In the genomic region with DNA sequence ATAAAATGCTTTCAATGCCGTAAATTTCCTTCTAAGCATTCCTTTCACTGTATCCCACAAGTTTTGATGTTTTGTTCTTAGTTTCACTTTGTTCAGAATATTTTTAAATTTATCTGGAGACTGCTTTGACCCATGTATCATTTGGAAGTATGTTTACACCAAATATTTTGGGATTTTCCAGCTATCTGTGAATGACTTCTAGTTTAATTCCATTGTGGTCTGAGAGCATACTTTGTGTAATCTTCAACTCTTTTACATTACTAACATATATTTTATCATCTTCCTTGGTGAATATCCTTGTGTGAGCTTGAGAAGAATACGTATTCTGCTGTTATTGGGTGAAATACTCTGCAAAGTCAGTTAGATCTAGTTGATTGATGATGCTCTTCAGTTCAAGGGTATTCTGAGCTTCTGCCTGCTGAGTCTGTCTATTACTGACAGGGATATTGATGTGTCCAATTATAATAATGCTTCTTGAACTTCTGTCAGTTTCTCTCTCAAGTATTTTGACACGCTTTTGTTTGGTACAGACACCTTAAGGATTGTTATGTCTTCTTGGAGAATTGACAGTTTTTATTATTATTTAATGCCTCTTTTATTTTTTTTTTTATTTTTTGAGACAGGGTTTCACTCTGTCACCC, we compare ENCODE assay signal across 21 cellular contexts. TPM values are rescaled to one million over a fixed set of nuclear protein-coding genes. Genes with fewer than 3 reads are reported as not detected.
DNase-seq lines count a peak whose midpoint lies in the region; ATAC-seq, FAIRE-seq and TF ChIP-seq lines count a peak whose summit lies in the region.
"Had no signal": no experiment of that assay in that cellular context is flagged by ENCODE, and none has a peak within 500 bp of the region (broad histone marks: within the 10 kb centered on the region; RNA-seq: fewer than 3 reads in every experiment).

No MANE protein-coding gene starts in this region.

- no peak for TF ChIP-seq POLR2A in A549 (IDR thresholded peaks at IDR 0.05; ENCODE audit: low read length)

- H3K79me2 ChIP-seq in astrocyte (ENCODE audit: insufficient read depth, low read length) = peaks cover 100% of the 10 kb centered on the region

- no peak for DNase-seq in A549 (ENCODE audit: low read depth in 1 of 2, low spot score in 1 of 2)
- DNase-seq in GM19239 (ENCODE audit: insufficient read length, low spot score) = no peak
- DNase-seq in astrocyte (ENCODE audit: low read depth) = peak; percentile 14
- peak; percentile 35 for DNase-seq in iris pigment epithelial cell (ENCODE audit: low read depth)
- no peak for DNase-seq in CD8-positive, alpha-beta memory T cell
- no peak for DNase-seq in SKM-1 (lab: John Stamatoyannopoulos, UW; ENCODE audit: unreplicated experiment)
- no peak for DNase-seq in T-helper 1 cell
- DNase-seq: activated naive CD4-positive, alpha-beta T cell treated with anti-CD3 and anti-CD28 coated beads, Interleukin-2, amount 50 U/mL, for 16 hours; activated T-cell treated with anti-CD3 and anti-CD28 coated beads, Interleukin-2, amount 50 U/mL, for 1 hour; Caco-2; H7; heart left ventricle; NCI-H1105 treated with DMSO at 0.1 percent for 48 hours; RPMI8226 had no signal

- H3K4me2 ChIP-seq in A549 = peak overlapping the region; percentile 42; the same call in 2 of the 3 replicates
- H3K4me2 ChIP-seq in astrocyte (ENCODE audit: low read length) = no peak overlapping the region

- no peak for TF ChIP-seq CTCF in A549 (IDR thresholded peaks at IDR 0.05)
- no peak for TF ChIP-seq CTCF in astrocyte (IDR thresholded peaks at IDR 0.05; ENCODE audit: insufficient read depth, low read depth, low read length)

- POLR2A ChIA-PET in A549 (lab: Yijun Ruan, JAX) = no interaction called here
- POLR2A ChIA-PET in CD8-positive, alpha-beta memory T cell (lab: Charles Lee) = no interaction called here

- no peak overlapping the region for H3K4me3 ChIP-seq in A549
- H3K4me3 ChIP-seq in astrocyte (ENCODE audit: insufficient read depth, low read depth, low read length) = no peak overlapping the region
- H3K4me3 ChIP-seq in CD8-positive, alpha-beta memory T cell (ENCODE audit: low read length) = no peak overlapping the region
- H3K4me3 ChIP-seq: heart left ventricle, right atrium auricular region had no signal

- H3K4me3 Mint-ChIP-seq in astrocyte (ENCODE audit: unreplicated experiment) = no peak overlapping the region
- peak overlapping the region in 3 of 7 donors; percentile 2 to 40 (median 9) for H3K4me3 Mint-ChIP-seq in CD8-positive, alpha-beta memory T cell
- H3K4me3 Mint-ChIP-seq: dendritic cell treated with granulocyte-macrophage colony-stimulating factor and Interleukin-4, amounts not matched to agents 40 ng/mL and 50 ng/mL, for 4 days had no signal

- H3K4me1 Mint-ChIP-seq in astrocyte (ENCODE audit: low read depth, unreplicated experiment) = peaks cover 45% of the 10 kb centered on the region
- H3K4me1 Mint-ChIP-seq in CD8-positive, alpha-beta memory T cell = peaks cover 73 to 93% (median 88%) of the 10 kb centered on the region in 3 donors

- ATAC-seq in A549 (no peak), GM21576 (IDR thresholded peaks at IDR 0.05; ENCODE audit: unreplicated experiment) (no peak)
- ATAC-seq: esophagus mucosa, heart left ventricle had no signal

- H3K9me3 ChIP-seq in A549 (no peaks in the 10 kb centered on the region), astrocyte (ENCODE audit: insufficient read depth, low read depth, low read length) (no peaks in the 10 kb centered on the region)
- H3K9me3 ChIP-seq in CD8-positive, alpha-beta memory T cell (ENCODE audit: low read length) = no peaks in the 10 kb centered on the region
- H3K9me3 ChIP-seq: right atrium auricular region had no signal

- peaks cover 4% of the 10 kb centered on the region for H3K36me3 Mint-ChIP-seq in astrocyte (ENCODE audit: low read depth, unreplicated experiment)
- no peaks in the 10 kb centered on the region for H3K36me3 Mint-ChIP-seq in CD8-positive, alpha-beta memory T cell

- H4K20me1 ChIP-seq in astrocyte (ENCODE audit: insufficient read depth, low read length) = peaks cover 94% of the 10 kb centered on the region

- no peaks in the 10 kb centered on the region for H3K36me3 ChIP-seq in astrocyte (ENCODE audit: insufficient read depth, low read length)
- no peaks in the 10 kb centered on the region for H3K36me3 ChIP-seq in CD8-positive, alpha-beta memory T cell (ENCODE audit: insufficient read depth, low read length)
- H3K36me3 ChIP-seq: heart left ventricle, right atrium auricular region had no signal

- H2AFZ ChIP-seq in astrocyte (ENCODE audit: low read depth, low read length) = no peak overlapping the region

- peak; percentile 49 for FAIRE-seq in A549 (lab: Jason Lieb, UNC)
- peak; percentile 66 for FAIRE-seq in GM19239 (lab: Jason Lieb, UNC)
- FAIRE-seq in astrocyte (lab: Jason Lieb, UNC) = no peak
- FAIRE-seq: keratinocyte, TTC549 had no signal

- TF ChIP-seq EP300 in A549 (IDR thresholded peaks at IDR 0.05) = no peak

- H3K27ac Mint-ChIP-seq in astrocyte (ENCODE audit: unreplicated experiment) = no peak overlapping the region
- H3K27ac Mint-ChIP-seq in CD8-positive, alpha-beta memory T cell = peak overlapping the region in 1 of 8 donors; percentile 58
- H3K27ac Mint-ChIP-seq: dendritic cell treated with granulocyte-macrophage colony-stimulating factor and Interleukin-4, amounts not matched to agents 40 ng/mL and 50 ng/mL, for 4 days had no signal

- 88% methylated on average over 3 of the region's 3 CpGs for WGBS in A549 (ENCODE audit: missing lambda C conversion rate)

- no peaks in the 10 kb centered on the region for H3K9me3 Mint-ChIP-seq in astrocyte (ENCODE audit: unreplicated experiment)
- no peaks in the 10 kb centered on the region for H3K9me3 Mint-ChIP-seq in CD8-positive, alpha-beta memory T cell
- H3K9me3 Mint-ChIP-seq: dendritic cell treated with granulocyte-macrophage colony-stimulating factor and Interleukin-4, amounts not matched to agents 40 ng/mL and 50 ng/mL, for 4 days had no signal

- no peak for TF ChIP-seq RAD21 in A549 (conservative IDR thresholded peaks at IDR 0.05 in 1 of 2, IDR thresholded peaks at IDR 0.05 in 1 of 2)

- CTCF ChIA-PET in A549 (lab: Yijun Ruan, JAX) = interaction anchor here (0.6 kb wide), 1 partner anchor 133 kb away, joined by 3 read pairs; no protein-coding TSS in a partner anchor
- CTCF ChIA-PET in CD8-positive, alpha-beta memory T cell (lab: Charles Lee) = interaction anchor here (1.3 kb wide), 1 partner anchor 301 kb away, joined by 3 read pairs; no protein-coding TSS in a partner anchor

- H3K27ac ChIP-seq in A549 (no peak overlapping the region; a peak in 1 of 6 replicates), astrocyte (ENCODE audit: low read depth, low read length) (no peak overlapping the region)
- no peak overlapping the region for H3K27ac ChIP-seq in CD8-positive, alpha-beta memory T cell (ENCODE audit: low read depth, low read length)
- H3K27ac ChIP-seq: HL-60, right atrium auricular region had no signal

- no peaks in the 10 kb centered on the region for H3K27me3 Mint-ChIP-seq in astrocyte (ENCODE audit: low read depth, unreplicated experiment)
- no peaks in the 10 kb centered on the region for H3K27me3 Mint-ChIP-seq in CD8-positive, alpha-beta memory T cell
- H3K27me3 Mint-ChIP-seq: dendritic cell treated with granulocyte-macrophage colony-stimulating factor and Interleukin-4, amounts not matched to agents 40 ng/mL and 50 ng/mL, for 4 days had no signal

- H3K4me1 ChIP-seq in A549 = peaks cover 72% of the 10 kb centered on the region
- H3K4me1 ChIP-seq in astrocyte (ENCODE audit: insufficient read depth, low read length) = no peaks in the 10 kb centered on the region
- H3K4me1 ChIP-seq in CD8-positive, alpha-beta memory T cell (ENCODE audit: insufficient read depth, low read length) = peaks cover 45% of the 10 kb centered on the region

- no peaks in the 10 kb centered on the region for H3K27me3 ChIP-seq in astrocyte (ENCODE audit: insufficient read depth, low read length)
- no peaks in the 10 kb centered on the region for H3K27me3 ChIP-seq in CD8-positive, alpha-beta memory T cell (ENCODE audit: insufficient read depth, low read length, poor library complexity, severe bottlenecking)
- H3K27me3 ChIP-seq: heart left ventricle, right atrium auricular region had no signal

- no peak overlapping the region for H3K9ac ChIP-seq in astrocyte (ENCODE audit: low read length)

TF ChIP-seq in A549, 52 proteins besides CTCF, POLR2A, EP300 and RAD21 (continues in another document):
- TF ChIP-seq PHF8 (IDR thresholded peaks at IDR 0.05; ENCODE audit: borderline replicate concordance, low read depth) (no peak), SREBF2 (IDR thresholded peaks at IDR 0.05) (no peak), ZC3H11A (IDR thresholded peaks at IDR 0.05) (no peak), EHF (CRISPR knock-in tag; IDR thresholded peaks at IDR 0.05) (no peak), HDAC2 (IDR thresholded peaks at IDR 0.05) (no peak), ESRRA (IDR thresholded peaks at IDR 0.05; ENCODE audit: borderline replicate concordance, low read length) (no peak), JUNB (IDR thresholded peaks at IDR 0.05) (no peak), ZFP36 (IDR thresholded peaks at IDR 0.05; ENCODE audit: borderline replicate concordance, partially characterized antibody) (no peak), MAFK (IDR thresholded peaks at IDR 0.05; ENCODE audit: partially characterized antibody) (no peak), GATA3 (IDR thresholded peaks at IDR 0.05; ENCODE audit: borderline replicate concordance) (no peak)
- TF ChIP-seq, protein P1, sequence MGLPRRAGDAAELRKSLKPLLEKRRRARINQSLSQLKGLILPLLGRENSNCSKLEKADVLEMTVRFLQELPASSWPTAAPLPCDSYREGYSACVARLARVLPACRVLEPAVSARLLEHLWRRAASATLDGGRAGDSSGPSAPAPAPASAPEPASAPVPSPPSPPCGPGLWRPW (IDR thresholded peaks at IDR 0.05) = no peak
- TF ChIP-seq, protein P2, sequence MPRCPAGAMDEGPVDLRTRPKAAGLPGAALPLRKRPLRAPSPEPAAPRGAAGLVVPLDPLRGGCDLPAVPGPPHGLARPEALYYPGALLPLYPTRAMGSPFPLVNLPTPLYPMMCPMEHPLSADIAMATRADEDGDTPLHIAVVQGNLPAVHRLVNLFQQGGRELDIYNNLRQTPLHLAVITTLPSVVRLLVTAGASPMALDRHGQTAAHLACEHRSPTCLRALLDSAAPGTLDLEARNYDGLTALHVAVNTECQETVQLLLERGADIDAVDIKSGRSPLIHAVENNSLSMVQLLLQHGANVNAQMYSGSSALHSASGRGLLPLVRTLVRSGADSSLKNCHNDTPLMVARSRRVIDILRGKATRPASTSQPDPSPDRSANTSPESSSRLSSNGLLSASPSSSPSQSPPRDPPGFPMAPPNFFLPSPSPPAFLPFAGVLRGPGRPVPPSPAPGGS (IDR thresholded peaks at IDR 0.05) = no peak

RNA-seq across cellular contexts. Expression of gene MKLN1, which starts 31.6 kb away (rescaled TPM):
- polyA plus RNA-seq in A549 (2011; rRNA removed) (84.5 and 109 TPM in 2 replicates), A549 (2017; fragmentation: RNase III; extraction: RNeasy Plus Mini Kit Qiagen cat#74134 plus additional on column Dnase treatment) (39.6 to 46.4 TPM (median 39.6 TPM) in 3 replicates)
- polyA plus RNA-seq in A549 (2012; cell fraction: cytosol; rRNA removed) = 17.5 and 18.5 TPM in 2 replicates
- polyA plus RNA-seq in A549 (2012; cell fraction: nucleus; rRNA removed) = 10.8 and 17.1 TPM in 2 replicates
- 154 and 176 TPM in 2 replicates for polyA minus RNA-seq in A549 (2011; rRNA and poly(A)+ RNA removed)
- 48.0 and 50.3 TPM in 2 replicates for total RNA-seq in astrocyte
- total RNA-seq in CD8-positive, alpha-beta memory T cell = 10 to 100 TPM; 31.0 to 34.0 TPM
- 21.8 TPM for polyA plus RNA-seq in CD8-positive, alpha-beta memory T cell

Comparison
In these comparisons a context has a peak if more than half of its experiments do, and no peak if none do; other contexts are left out.
1. DNase-seq: peak in astrocyte (single experiment) and iris pigment epithelial cell (single experiment); none in A549 (0 of 2), GM19239 (single experiment), CD8-positive, alpha-beta memory T cell (0 of 5), SKM-1 (single experiment) and T-helper 1 cell (0 of 5).